In the genomic region with DNA sequence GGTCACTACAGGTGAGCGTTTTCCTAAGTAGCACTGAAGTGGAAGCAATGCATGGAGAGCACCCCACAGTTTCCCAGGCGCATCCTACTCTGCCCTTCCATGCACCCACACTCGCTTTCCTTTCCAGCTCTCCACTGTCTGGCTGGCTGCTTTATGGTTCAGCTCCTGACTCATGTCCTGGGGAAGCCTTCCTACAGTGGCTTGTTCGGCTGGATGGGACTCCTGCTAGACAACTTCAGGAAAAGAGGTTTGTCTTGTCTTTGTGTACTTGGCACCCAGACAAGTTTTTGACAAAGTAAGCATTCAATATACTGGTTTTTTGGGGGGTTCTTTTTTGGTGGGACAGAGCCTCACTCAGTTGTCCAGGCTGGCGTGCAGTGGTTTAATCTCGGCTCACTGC, we compare ENCODE assay signal across 14 cellular contexts. TPM values are rescaled to one million over a fixed set of nuclear protein-coding genes. Genes with fewer than 3 reads are reported as not detected.
DNase-seq lines count a peak whose midpoint lies in the region; ATAC-seq, FAIRE-seq and TF ChIP-seq lines count a peak whose summit lies in the region.
"Had no signal": no experiment of that assay in that cellular context is flagged by ENCODE, and none has a peak within 500 bp of the region (broad histone marks: within the 10 kb centered on the region; RNA-seq: fewer than 3 reads in every experiment).

No MANE protein-coding gene starts in this region.

- CTCF ChIA-PET in K562 (lab: Yijun Ruan, JAX; ENCODE audit: low intra/inter-chr PET ratio): interaction anchor here (1.1 kb wide), 1 partner anchor 156 kb away, joined by 3 read pairs; no protein-coding TSS in a partner anchor

- H2BK15ac ChIP-seq in mesendoderm (replicated peaks; ENCODE audit: low read depth): no peak overlapping the region

- no peak overlapping the region for H3K4ac ChIP-seq in mesendoderm (ENCODE audit: low read depth, low read length)

- H4K5ac ChIP-seq in mesendoderm (ENCODE audit: low read length): no peak overlapping the region

- 47% methylated on average over 6 of the region's 6 CpGs for WGBS in K562 (ENCODE audit: insufficient coverage, low coverage, missing lambda C conversion rate)
- no CpG with 5 or more reads among the region's 6 CpGs for WGBS in mesendoderm (ENCODE audit: extremely low coverage, insufficient coverage, low lambda C conversion rate)

- no peaks in the 10 kb centered on the region for H3K9me3 ChIP-seq in K562 (replicated peaks; ENCODE audit: control insufficient read depth, insufficient read depth, low read depth, low read length)
- H3K9me3 ChIP-seq: A549 had no signal

- H3K79me2 ChIP-seq in K562 (ENCODE audit: control insufficient read depth, insufficient read depth, low read length) (peaks cover 21% of the 10 kb centered on the region; the same call in 2 of the 3 replicates), mesendoderm (ENCODE audit: control insufficient read depth, insufficient read depth, low read length) (peaks cover 6% of the 10 kb centered on the region)

- no peak for TF ChIP-seq RAD21 in K562 (CRISPR knock-in tag; conservative IDR thresholded peaks at IDR 0.05 in 1 of 2, IDR thresholded peaks at IDR 0.05 in 1 of 2)

- DNase-seq in LNCaP clone FGC (ENCODE audit: low read depth) (peak; percentile 78), K562 (ENCODE audit: extremely low read depth in 1 of 4, low spot score in 3 of 4) (no peak), mesendoderm (no peak), NCI-H2081 treated with DMSO at 0.1 percent for 48 hours (lab: John Stamatoyannopoulos, UW) (no peak), omental fat pad (ENCODE audit: low spot score) (no peak), DMS53 treated with DMSO at 0.1 percent for 48 hours (lab: John Stamatoyannopoulos, UW; ENCODE audit: unreplicated experiment) (no peak)
- DNase-seq: Calu3; CD4-positive, CD25-positive, alpha-beta regulatory T cell; DMS 273 treated with DMSO at 0.1 percent for 48 hours; DMS79; GM23248; IMR-90 had no signal

- H3K9me1 ChIP-seq in K562 (ENCODE audit: control insufficient read depth, insufficient read depth, low read length): no peaks in the 10 kb centered on the region

- TF ChIP-seq CTCF in LNCaP clone FGC (IDR thresholded peaks at IDR 0.05; ENCODE audit: control insufficient read depth, extremely low read depth, insufficient read depth) (no peak), K562 (IDR thresholded peaks at IDR 0.05 in 2 of 3, conservative IDR thresholded peaks at IDR 0.05 in 1 of 3; ENCODE audit: insufficient read depth in 2 of 3, low read depth in 1 of 3, low read length in 3 of 3) (no peak), omental fat pad (IDR thresholded peaks at IDR 0.05) (no peak)

- no peak for FAIRE-seq in K562 (lab: Jason Lieb, UNC)
- FAIRE-seq: GM12891 had no signal

- no peak overlapping the region for H2BK5ac ChIP-seq in mesendoderm (ENCODE audit: low read length)

- H2AFZ ChIP-seq in K562 (ENCODE audit: low read depth, low read length): no peak overlapping the region
- H2AFZ ChIP-seq: GM23248 had no signal

- peaks cover 6% of the 10 kb centered on the region for H3K79me1 ChIP-seq in mesendoderm (ENCODE audit: low read length)

- peak overlapping the region; percentile 63 for H3K18ac ChIP-seq in mesendoderm (ENCODE audit: low read length)

- ATAC-seq in K562 (no peak), omental fat pad (ENCODE audit: low FRiP score) (no peak)
- ATAC-seq: A549 had no signal

- H3K4me2 ChIP-seq in K562 (ENCODE audit: insufficient read depth, low read length): no peak overlapping the region
- H3K4me2 ChIP-seq in mesendoderm (ENCODE audit: low read length): no peak overlapping the region
- H3K4me2 ChIP-seq: A549 had no signal

- TF ChIP-seq POLR2A in K562 (conservative IDR thresholded peaks at IDR 0.05): no peak

- no peak overlapping the region for H3K23ac ChIP-seq in mesendoderm (ENCODE audit: low read length)

- no peaks in the 10 kb centered on the region for H3K27me3 ChIP-seq in K562 (ENCODE audit: control insufficient read depth in 2 of 2, insufficient read depth in 2 of 2, low read length in 2 of 2)
- H3K27me3 ChIP-seq in mesendoderm (ENCODE audit: insufficient read depth, low read length, poor library complexity): no peaks in the 10 kb centered on the region

- no peak for TF ChIP-seq EP300 in K562 (IDR thresholded peaks at IDR 0.05; ENCODE audit: low read length)

- intact Hi-C loops in K562 (cut with micrococcal nuclease): loop anchor here (5.0 kb wide), 1 partner anchor 96 kb away; no protein-coding TSS in a partner anchor

- POLR2A ChIA-PET in K562 (lab: Yijun Ruan, JAX): interaction anchor here (0.7 kb wide), 1 partner anchor 144 kb away, joined by 3 read pairs; no protein-coding TSS in a partner anchor

- peak overlapping the region; percentile 24 for H2AK5ac ChIP-seq in mesendoderm (ENCODE audit: low read length)

- no TSS peak for BruUV-seq in K562 (replicated peaks; lab: Mats Ljungman, UMichigan)

- no peak overlapping the region for H2BK120ac ChIP-seq in mesendoderm (ENCODE audit: low read depth, low read length)

- no peak overlapping the region for H4K8ac ChIP-seq in mesendoderm (ENCODE audit: low read depth, low read length)

- H4K20me1 ChIP-seq in K562 (replicated peaks; ENCODE audit: control insufficient read depth, insufficient read depth, low read length): 0 out of 2 replicates have a peak, but pooled peaks cover 3% of the 10 kb centered on the region

- H3K27ac ChIP-seq in K562 (ENCODE audit: extremely low read depth, low read depth, low read length): no peak overlapping the region
- no peak overlapping the region for H3K27ac ChIP-seq in mesendoderm (ENCODE audit: low read depth, low read length)
- H3K27ac ChIP-seq: A549, GM23248 had no signal

- peak overlapping the region; percentile 11; the same call in 1 of the 2 replicates for H3K4me3 ChIP-seq in LNCaP clone FGC (ENCODE audit: low read depth, low read length)
- H3K4me3 ChIP-seq in K562: no peak overlapping the region
- no peak overlapping the region for H3K4me3 ChIP-seq in mesendoderm (ENCODE audit: low read length)
- H3K4me3 ChIP-seq: A549, GM23248 had no signal

- in situ Hi-C loops in K562 (cut with MboI): no loop called here

- H3K36me3 ChIP-seq in K562 (ENCODE audit: control insufficient read depth, insufficient read depth, low read length) (0 out of 3 replicates have a peak, but pooled peaks cover 2% of the 10 kb centered on the region), mesendoderm (ENCODE audit: control insufficient read depth, insufficient read depth, low read length) (no peaks in the 10 kb centered on the region)

- H3K9ac ChIP-seq in K562 (ENCODE audit: insufficient read depth in 1 of 2, low read depth in 2 of 2, low read length in 2 of 2) (no peak overlapping the region), mesendoderm (ENCODE audit: low read length) (no peak overlapping the region)
- H3K9ac ChIP-seq: GM23248 had no signal

- H3K4me1 ChIP-seq in K562 (replicated peaks in 1 of 2; ENCODE audit: control insufficient read depth in 2 of 2, insufficient read depth in 2 of 2, low read length in 2 of 2): peaks cover 24 to 65% of the 10 kb centered on the region in 2 experiments; a peak in 4 of 5 replicates
- H3K4me1 ChIP-seq in mesendoderm (ENCODE audit: control insufficient read depth, low read depth, low read length): peaks cover 27% of the 10 kb centered on the region
- H3K4me1 ChIP-seq: A549 had no signal

- H3K56ac ChIP-seq in mesendoderm (ENCODE audit: low read length): peak overlapping the region; percentile 35

TF ChIP-seq in K562, 482 proteins besides CTCF, POLR2A, EP300 and RAD21:
- TF ChIP-seq, protein P1, sequence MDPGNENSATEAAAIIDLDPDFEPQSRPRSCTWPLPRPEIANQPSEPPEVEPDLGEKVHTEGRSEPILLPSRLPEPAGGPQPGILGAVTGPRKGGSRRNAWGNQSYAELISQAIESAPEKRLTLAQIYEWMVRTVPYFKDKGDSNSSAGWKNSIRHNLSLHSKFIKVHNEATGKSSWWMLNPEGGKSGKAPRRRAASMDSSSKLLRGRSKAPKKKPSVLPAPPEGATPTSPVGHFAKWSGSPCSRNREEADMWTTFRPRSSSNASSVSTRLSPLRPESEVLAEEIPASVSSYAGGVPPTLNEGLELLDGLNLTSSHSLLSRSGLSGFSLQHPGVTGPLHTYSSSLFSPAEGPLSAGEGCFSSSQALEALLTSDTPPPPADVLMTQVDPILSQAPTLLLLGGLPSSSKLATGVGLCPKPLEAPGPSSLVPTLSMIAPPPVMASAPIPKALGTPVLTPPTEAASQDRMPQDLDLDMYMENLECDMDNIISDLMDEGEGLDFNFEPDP (CRISPR knock-in tag; IDR thresholded peaks at IDR 0.05): no peak
- 0 out of 2 replicates have a peak, but pooled peaks have one; percentile 17 for TF ChIP-seq ZNF766 (CRISPR knock-in tag; conservative IDR thresholded peaks at IDR 0.05)

RNA-seq across cellular contexts. Expression of a gene that starts 21.6 kb away (rescaled TPM):
- total RNA-seq in K562 (2011; cell fraction: chromatin; rRNA removed; ENCODE audit: low replicate concordance): 4.0 and 12.4 TPM in 2 replicates
- 5.7 and 6.2 TPM in 2 replicates for total RNA-seq in K562 (2011; cell fraction: nucleolus; rRNA removed)
- 5.2 and 6.4 TPM in 2 replicates for total RNA-seq in K562 (2011; cell fraction: nucleoplasm; rRNA removed)
- total RNA-seq in K562 (2014; rRNA removed) (11.3 and 13.0 TPM in 2 replicates), K562 (2014; rRNA removed; fragmentation: Illumina TruSeq; extraction: Trizol) (13.7 and 17.2 TPM in 2 replicates), K562 (2015; rRNA removed; fragmentation: Illumina TruSeq; extraction: Trizol) (29.0 and 29.3 TPM in 2 replicates), K562 (2021) (21.5 and 23.0 TPM in 2 replicates), omental fat pad (1 to 10 TPM; 1.4 to 4.9 (median 2.4) TPM)
- polyA plus RNA-seq in K562 (2011; rRNA removed) (4.8 and 6.1 TPM in 2 replicates), K562 (2014; fragmentation: Illumina TruSeq; extraction: Trizol) (11.1 and 11.6 TPM in 2 replicates), K562 (2014; fragmentation: Nextera tagmentation; extraction: Ambion mirVana) (1 to 10 TPM; 5.3 to 8.1 TPM), K562 (2014; rRNA removed) (9.3 and 9.7 TPM in 2 replicates)
- polyA plus RNA-seq in K562 (2011; cell fraction: cytosol; rRNA removed): 4.5 and 5.7 TPM in 2 replicates
- 3.7 and 4.0 TPM in 2 replicates for polyA plus RNA-seq in K562 (2011; cell fraction: nucleus; rRNA removed)
- polyA plus RNA-seq in K562 (2012): 9.0 and 13.2 TPM in 2 replicates
- 10.7 and 12.0 TPM in 2 replicates for polyA minus RNA-seq in K562 (2011; rRNA and poly(A)+ RNA removed)
- polyA minus RNA-seq in K562 (2011; cell fraction: cytosol; rRNA and poly(A)+ RNA removed): 6.6 and 9.7 TPM in 2 replicates
- 5.8 and 6.6 TPM in 2 replicates for polyA minus RNA-seq in K562 (2011; cell fraction: nucleus; rRNA and poly(A)+ RNA removed)
- polyA plus RNA-seq in mesendoderm (2013, experiment 1 of 2): 15.7 TPM
- polyA plus RNA-seq in mesendoderm (2013, experiment 2 of 2): 15.2 TPM
